ENCODE assay signal across 33 cellular contexts in the genomic region with DNA sequence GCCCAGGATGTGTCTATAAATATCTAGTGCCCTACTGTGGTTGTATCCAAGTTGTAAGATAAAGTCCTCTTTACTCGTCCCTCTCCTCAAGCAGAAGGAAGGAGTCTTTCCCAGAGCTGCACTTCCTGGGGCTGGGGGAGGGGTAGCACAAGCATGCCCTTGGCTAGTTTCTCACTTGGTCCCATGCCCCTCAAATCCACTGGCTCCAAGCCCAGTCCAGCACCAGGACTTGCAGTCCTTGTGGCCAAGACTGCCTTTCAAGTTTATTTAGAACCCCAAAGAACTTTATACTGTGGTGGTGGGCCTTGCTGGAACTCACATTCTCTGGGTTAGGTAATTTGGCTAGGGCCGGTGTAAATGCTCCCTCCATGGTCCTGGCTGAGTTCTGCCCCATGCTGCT. TPM values are rescaled to one million over a fixed set of nuclear protein-coding genes. Genes with fewer than 3 reads are reported as not detected.
A peak's percentile ranks its signal among the peaks of the same experiment; 100 is the strongest.
DNase-seq lines count a peak whose midpoint lies in the region; ATAC-seq, FAIRE-seq and TF ChIP-seq lines count a peak whose summit lies in the region.
"Had no signal": no experiment of that assay in that cellular context is flagged by ENCODE, and none has a peak within 500 bp of the region (broad histone marks: within the 10 kb centered on the region; RNA-seq: fewer than 3 reads in every experiment).

No MANE protein-coding gene starts in this region.

- no peak overlapping the region for H3K4me3 ChIP-seq in left ventricle myocardium inferior
- no peak overlapping the region for H3K4me3 ChIP-seq in foreskin fibroblast (ENCODE audit: low read depth in 1 of 2, low read length in 2 of 2)
- H3K4me3 ChIP-seq: mucosa of descending colon, right lobe of liver had no signal

- POLR2A ChIA-PET in CD4-positive, alpha-beta T cell (lab: Charles Lee), result no interaction called here

- no peak overlapping the region for H3K27ac ChIP-seq in left ventricle myocardium inferior (replicated peaks)
- H3K27ac ChIP-seq in CD4-positive, alpha-beta T cell (ENCODE audit: low read depth, low read length), result no peak overlapping the region
- H3K27ac ChIP-seq: 22Rv1, parathyroid adenoma, right lobe of liver had no signal

- H3K4me1 ChIP-seq in left ventricle myocardium inferior, result peaks cover 7% of the 10 kb centered on the region
- H3K4me1 ChIP-seq: parathyroid adenoma, right lobe of liver had no signal

- DNase-seq in left ventricle myocardium superior, result no peak
- no peak for DNase-seq in left ventricle myocardium inferior
- DNase-seq in fibroblast of peridontal ligament (ENCODE audit: extremely low read depth), result peak; percentile 8
- peak; percentile 28 for DNase-seq in myocyte (ENCODE audit: low read depth)
- no peak for DNase-seq in SHP77 (lab: John Stamatoyannopoulos, UW)
- DNase-seq in CD4-positive, alpha-beta T cell, result no peak
- DNase-seq in HTR-8/SVneo (ENCODE audit: insufficient read length, low spot score), result no peak
- no peak for DNase-seq in foreskin fibroblast
- DNase-seq: activated CD8-positive, alpha-beta memory T cell treated with anti-CD3 and anti-CD28 coated beads, Interleukin-2, amount 10 ng/mL, durations not matched to agents 7 days and 5 days; activated naive CD4-positive, alpha-beta T cell treated with Interleukin-2 at 50 U/mL for 16 hours; activated T-cell treated with anti-CD3 and anti-CD28 coated beads, Interleukin-2, amount 50 U/mL, for 72 hours; cortex of kidney; effector memory CD8-positive, alpha-beta T cell; GOT3; IMR-90; islet precursor cell; mucosa of descending colon; NCI-H1105; NCI-H1930; NCI-H69; right lobe of liver; SHP77 treated with DMSO at 0.1 percent for 48 hours; stimulated activated naive B cell treated with anti-CD40 and anti-IgM and Interleukin-4, amounts not matched to agents 10 μg/mL and 1 μg/mL and 100 μg/mL, for 72 hours; T1000 had no signal

- no peaks in the 10 kb centered on the region for H3K9me3 ChIP-seq in left ventricle myocardium inferior (replicated peaks)
- no peaks in the 10 kb centered on the region for H3K9me3 ChIP-seq in CD4-positive, alpha-beta T cell (ENCODE audit: control insufficient read depth, low read length)
- H3K9me3 ChIP-seq: mucosa of descending colon, right lobe of liver had no signal

- intact Hi-C loops in left ventricle myocardium superior (cut with micrococcal nuclease) (no loop called here), left ventricle myocardium inferior (cut with micrococcal nuclease) (no loop called here)
- intact Hi-C loops in CD4-positive, alpha-beta T cell (cut with DNase I, micrococcal nuclease), result no loop called here

- no peaks in the 10 kb centered on the region for H3K36me3 Mint-ChIP-seq in CD4-positive, alpha-beta T cell (ENCODE audit: low read depth)
- H3K36me3 Mint-ChIP-seq: activated CD8-positive, alpha-beta memory T cell treated with anti-CD3 and anti-CD28 coated beads, Interleukin-2, amount 10 ng/mL, durations not matched to agents 7 days and 5 days had no signal

- H3K4me3 Mint-ChIP-seq in CD4-positive, alpha-beta T cell, result no peak overlapping the region
- H3K4me3 Mint-ChIP-seq: activated CD8-positive, alpha-beta memory T cell treated with anti-CD3 and anti-CD28 coated beads, Interleukin-2, amount 10 ng/mL, durations not matched to agents 7 days and 5 days; activated T-cell treated with anti-CD3 and anti-CD28 coated beads, Interleukin-2, amount 50 U/mL, for 72 hours; effector memory CD8-positive, alpha-beta T cell; nephron; stimulated activated naive B cell treated with anti-CD40 and anti-IgM and Interleukin-4, amounts not matched to agents 10 μg/mL and 1 μg/mL and 100 μg/mL, for 72 hours had no signal

- no peaks in the 10 kb centered on the region for H3K27me3 ChIP-seq in left ventricle myocardium inferior (ENCODE audit: low read depth)
- no peaks in the 10 kb centered on the region for H3K27me3 ChIP-seq in CD4-positive, alpha-beta T cell (ENCODE audit: control insufficient read depth, insufficient read depth, low read length)
- H3K27me3 ChIP-seq: right lobe of liver had no signal

- no peaks in the 10 kb centered on the region for H3K4me1 Mint-ChIP-seq in CD4-positive, alpha-beta T cell (ENCODE audit: low read depth)
- H3K4me1 Mint-ChIP-seq: activated CD8-positive, alpha-beta memory T cell treated with anti-CD3 and anti-CD28 coated beads, Interleukin-2, amount 10 ng/mL, durations not matched to agents 7 days and 5 days; nephron had no signal

- H3K9me3 Mint-ChIP-seq in CD4-positive, alpha-beta T cell, result no peaks in the 10 kb centered on the region
- H3K9me3 Mint-ChIP-seq: activated T-cell treated with anti-CD3 and anti-CD28 coated beads, Interleukin-2, amount 50 U/mL, for 72 hours; effector memory CD8-positive, alpha-beta T cell; nephron had no signal

- H3K27me3 Mint-ChIP-seq in CD4-positive, alpha-beta T cell, result peaks cover 4% of the 10 kb centered on the region
- H3K27me3 Mint-ChIP-seq: stimulated activated naive B cell treated with anti-CD40 and anti-IgM and Interleukin-4, amounts not matched to agents 10 μg/mL and 1 μg/mL and 100 μg/mL, for 72 hours had no signal

- ATAC-seq in left ventricle myocardium superior, result peak; percentile 27
- no peak for ATAC-seq in CD4-positive, alpha-beta T cell (ENCODE audit: poor library complexity)
- ATAC-seq: activated CD8-positive, alpha-beta memory T cell treated with anti-CD3 and anti-CD28 coated beads, Interleukin-2, amount 10 ng/mL, durations not matched to agents 7 days and 5 days; activated T-cell treated with anti-CD3 and anti-CD28 coated beads, Interleukin-2, amount 50 U/mL, for 72 hours; effector memory CD8-positive, alpha-beta T cell; esophagus mucosa; mucosa of descending colon; right lobe of liver; stimulated activated naive B cell treated with anti-CD40 and anti-IgM and Interleukin-4, amounts not matched to agents 10 μg/mL and 1 μg/mL and 100 μg/mL, for 72 hours had no signal

- H3K36me3 ChIP-seq in left ventricle myocardium inferior, result no peaks in the 10 kb centered on the region

- CTCF ChIA-PET in CD4-positive, alpha-beta T cell (lab: Charles Lee), result no interaction called here

- no peak overlapping the region for H3K27ac Mint-ChIP-seq in CD4-positive, alpha-beta T cell
- H3K27ac Mint-ChIP-seq: activated CD8-positive, alpha-beta memory T cell treated with anti-CD3 and anti-CD28 coated beads, Interleukin-2, amount 10 ng/mL, durations not matched to agents 7 days and 5 days; activated T-cell treated with anti-CD3 and anti-CD28 coated beads, Interleukin-2, amount 50 U/mL, for 72 hours; effector memory CD8-positive, alpha-beta T cell; nephron; stimulated activated naive B cell treated with anti-CD40 and anti-IgM and Interleukin-4, amounts not matched to agents 10 μg/mL and 1 μg/mL and 100 μg/mL, for 72 hours had no signal

- no peak for TF ChIP-seq CTCF in left ventricle myocardium inferior (IDR thresholded peaks at IDR 0.05; ENCODE audit: borderline replicate concordance)
- no peak for TF ChIP-seq CTCF in CD4-positive, alpha-beta T cell (IDR thresholded peaks at IDR 0.05)
- no peak for TF ChIP-seq CTCF in foreskin fibroblast (IDR thresholded peaks at IDR 0.05; ENCODE audit: low read depth, low read length)

- no peak for FAIRE-seq in HTR-8/SVneo (lab: Jason Lieb, UNC)
- FAIRE-seq: D721Med had no signal

RNA-seq across cellular contexts. Expression of gene SLC10A4, which starts 43.2 kb away (rescaled TPM):
- total RNA-seq in left ventricle myocardium superior (not detected), left ventricle myocardium inferior (not detected), myocyte (0.31 TPM in 1 of 2 replicates, not detected in the other)
- polyA plus RNA-seq in myocyte (2012), result not detected
- total RNA-seq in CD4-positive, alpha-beta T cell, result not detected
- total RNA-seq: activated CD8-positive, alpha-beta memory T cell treated with anti-CD3 and anti-CD28 coated beads, Interleukin-2, amount 10 ng/mL, durations not matched to agents 7 days and 5 days; activated T-cell treated with anti-CD3 and anti-CD28 coated beads, Interleukin-2, amount 50 U/mL, for 72 hours; esophagus mucosa; IMR-90 had no signal
- polyA plus RNA-seq: IMR-90 had no signal

RNA-seq across cellular contexts. Expression of gene ZAR1, which starts 50.1 kb away (rescaled TPM):
- total RNA-seq in left ventricle myocardium superior, result not detected
- not detected for total RNA-seq in left ventricle myocardium inferior
- total RNA-seq in myocyte, result not detected in 2 replicates
- not detected for polyA plus RNA-seq in myocyte (2012)
- not detected for total RNA-seq in CD4-positive, alpha-beta T cell
- total RNA-seq: activated CD8-positive, alpha-beta memory T cell treated with anti-CD3 and anti-CD28 coated beads, Interleukin-2, amount 10 ng/mL, durations not matched to agents 7 days and 5 days; activated T-cell treated with anti-CD3 and anti-CD28 coated beads, Interleukin-2, amount 50 U/mL, for 72 hours; esophagus mucosa; glomerular endothelial cell; IMR-90; lower leg skin; mucosa of descending colon; right lobe of liver; urinary bladder had no signal
- polyA plus RNA-seq: adipose tissue, IMR-90, urinary bladder had no signal

Comparison
In these comparisons a context has a peak if more than half of its experiments do, and no peak if none do; other contexts are left out.
1. DNase-seq: peak in fibroblast of peridontal ligament (single experiment) and myocyte (single experiment); none in left ventricle myocardium superior (single experiment), left ventricle myocardium inferior (single experiment), SHP77 (0 of 2), CD4-positive, alpha-beta T cell (0 of 10), HTR-8/SVneo (single experiment) and foreskin fibroblast (0 of 2).